In the genomic region with DNA sequence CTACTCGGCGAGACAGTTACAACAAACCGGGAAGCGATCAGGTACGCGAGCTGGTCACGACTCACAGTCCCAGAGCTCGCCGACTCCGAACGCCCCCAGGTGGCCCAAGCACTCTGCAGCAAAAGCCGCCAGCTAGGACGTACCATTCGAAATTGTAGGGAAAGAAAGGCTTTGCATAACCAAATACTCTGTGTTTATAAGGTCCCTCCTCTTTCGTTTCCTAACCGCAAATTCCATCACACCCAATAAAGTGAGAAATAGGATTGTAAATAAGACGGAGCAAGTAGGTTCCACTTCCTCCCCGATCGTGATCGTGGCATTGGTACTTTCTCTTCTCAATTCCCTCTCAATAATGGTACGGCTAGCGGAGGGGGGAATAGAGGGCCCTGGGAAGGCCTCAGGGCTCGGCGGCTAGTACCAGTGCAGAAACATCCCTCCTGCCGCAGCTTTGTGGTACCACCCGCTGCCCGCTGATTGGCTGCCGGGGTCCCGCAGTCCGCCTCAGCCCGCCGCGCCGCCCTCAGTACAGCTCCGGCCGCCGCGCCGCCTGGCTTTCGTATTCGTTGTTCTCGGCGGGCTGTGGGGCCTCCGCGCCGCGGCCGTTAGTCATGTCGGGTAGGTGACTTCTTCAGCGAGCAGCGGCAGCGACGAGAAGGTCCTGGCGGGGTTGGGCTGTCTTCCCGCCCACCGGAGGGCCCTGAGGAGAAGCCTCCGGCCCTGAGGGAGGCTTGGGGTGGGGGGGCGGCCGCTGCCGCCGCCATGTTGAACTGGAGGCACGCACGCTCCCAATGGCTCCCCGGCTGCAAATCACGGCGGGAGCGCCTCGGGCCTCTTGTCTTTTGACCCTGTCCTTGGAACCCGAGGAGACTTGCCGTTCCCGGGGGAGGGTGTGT, we compare ENCODE assay signal across 1 cellular context.
TF ChIP-seq lines count a peak whose summit lies in the region.

Gene TAF15, plus strand, starts transcription at position 523 of the 893 bp plus-strand sequence. Its CDS starts 86 bp downstream, at position 609.

TF ChIP-seq in HEK293, 187 proteins besides CTCF, POLR2A, EP300 and RAD21 (continued from another document and continues in another):
- TF ChIP-seq PATZ1 (tag by site-specific recombination; IDR thresholded peaks at IDR 0.05) (peak; percentile 83), SP7 (tag by site-specific recombination; IDR thresholded peaks at IDR 0.05) (peak; percentile 91), ZIC2 (tag by site-specific recombination; IDR thresholded peaks at IDR 0.05) (0 out of 2 replicates have a peak, but pooled peaks have one; percentile 3), ZNF146 (tag by site-specific recombination; IDR thresholded peaks at IDR 0.05) (no peak), SP2 (tag by site-specific recombination; IDR thresholded peaks at IDR 0.05) (peak; percentile 85), ZBTB17 (tag by site-specific recombination; IDR thresholded peaks at IDR 0.05) (peak; percentile 96), ZNF302 (tag by site-specific recombination; IDR thresholded peaks at IDR 0.05; ENCODE audit: low read depth) (no peak), OVOL3 (tag by site-specific recombination; IDR thresholded peaks at IDR 0.05) (peak; percentile 64), ZBTB7A (tag by site-specific recombination; IDR thresholded peaks at IDR 0.05; ENCODE audit: low read depth) (peak; percentile 51; the same call in 1 of the 2 replicates), SP3 (tag by site-specific recombination; IDR thresholded peaks at IDR 0.05) (peak; percentile 69), ZBTB20 (tag by site-specific recombination; IDR thresholded peaks at IDR 0.05) (peak; percentile 55; the same call in 1 of the 2 replicates), MZF1 (tag by site-specific recombination; IDR thresholded peaks at IDR 0.05; ENCODE audit: borderline replicate concordance) (no peak), ZNF2 (tag by site-specific recombination; IDR thresholded peaks at IDR 0.05) (peak; percentile 81), TCF7L2 (IDR thresholded peaks at IDR 0.05; ENCODE audit: borderline replicate concordance, low read depth, low read length) (no peak; the same call in none of the 2 replicates), ZNF473 (tag by site-specific recombination; IDR thresholded peaks at IDR 0.05) (no peak), KLF8 (tag by site-specific recombination; IDR thresholded peaks at IDR 0.05) (peak; percentile 62), PRDM1 (tag by site-specific recombination; IDR thresholded peaks at IDR 0.05) (peak; percentile 92), ZSCAN30 (tag by site-specific recombination; IDR thresholded peaks at IDR 0.05) (peak; percentile 74), YY1 (tag by site-specific recombination; IDR thresholded peaks at IDR 0.05) (peak; percentile 96), KLF17 (tag by site-specific recombination; IDR thresholded peaks at IDR 0.05) (peak; percentile 73; the same call in 1 of the 2 replicates), INSM2 (tag by site-specific recombination; IDR thresholded peaks at IDR 0.05) (peak; percentile 98), SCRT1 (tag by site-specific recombination; IDR thresholded peaks at IDR 0.05; ENCODE audit: borderline replicate concordance) (no peak), REPIN1 (tag by site-specific recombination; IDR thresholded peaks at IDR 0.05; ENCODE audit: low read depth) (peak; percentile 26; the same call in 1 of the 2 replicates), ZNF837 (tag by site-specific recombination; IDR thresholded peaks at IDR 0.05) (no peak), ZBTB8A (tag by site-specific recombination; IDR thresholded peaks at IDR 0.05) (peak; percentile 85), ZNF629 (tag by site-specific recombination; IDR thresholded peaks at IDR 0.05) (peak; percentile 80), ZNF121 (tag by site-specific recombination; IDR thresholded peaks at IDR 0.05) (0 out of 2 replicates have a peak, but pooled peaks have one; percentile 8), ZNF514 (tag by site-specific recombination; IDR thresholded peaks at IDR 0.05) (no peak), GLIS2 (tag by site-specific recombination; IDR thresholded peaks at IDR 0.05) (peak; percentile 52; the same call in 1 of the 2 replicates), MYNN (tag by site-specific recombination; IDR thresholded peaks at IDR 0.05; ENCODE audit: borderline replicate concordance) (peak; percentile 79; the same call in 1 of the 2 replicates), ZNF138 (tag by site-specific recombination; IDR thresholded peaks at IDR 0.05; ENCODE audit: borderline replicate concordance) (no peak), MEIS1 (CRISPR knock-in tag; IDR thresholded peaks at IDR 0.05; ENCODE audit: borderline replicate concordance) (no peak), ZFP37 (tag by site-specific recombination; IDR thresholded peaks at IDR 0.05) (peak; percentile 90), ZNF660 (tag by site-specific recombination; IDR thresholded peaks at IDR 0.05) (peak; percentile 45), KLF10 (tag by site-specific recombination; IDR thresholded peaks at IDR 0.05) (0 out of 2 replicates have a peak, but pooled peaks have one; percentile 45), ZNF76 (tag by site-specific recombination; IDR thresholded peaks at IDR 0.05; ENCODE audit: borderline replicate concordance, low read depth) (peak; percentile 84), YY2 (tag by site-specific recombination; IDR thresholded peaks at IDR 0.05) (peak; percentile 87), BCL11A (tag by site-specific recombination; IDR thresholded peaks at IDR 0.05; ENCODE audit: low read depth) (no peak), ZNF610 (tag by site-specific recombination; IDR thresholded peaks at IDR 0.05; ENCODE audit: borderline replicate concordance) (peak; percentile 70; the same call in 1 of the 2 replicates), ZNF501 (tag by site-specific recombination; IDR thresholded peaks at IDR 0.05) (peak; percentile 96), ZNF211 (tag by site-specific recombination; IDR thresholded peaks at IDR 0.05; ENCODE audit: low read depth) (no peak), KLF16 (tag by site-specific recombination; IDR thresholded peaks at IDR 0.05) (peak; percentile 65), KLF1 (tag by site-specific recombination; IDR thresholded peaks at IDR 0.05) (peak; percentile 48)
- TF ChIP-seq, protein P1, sequence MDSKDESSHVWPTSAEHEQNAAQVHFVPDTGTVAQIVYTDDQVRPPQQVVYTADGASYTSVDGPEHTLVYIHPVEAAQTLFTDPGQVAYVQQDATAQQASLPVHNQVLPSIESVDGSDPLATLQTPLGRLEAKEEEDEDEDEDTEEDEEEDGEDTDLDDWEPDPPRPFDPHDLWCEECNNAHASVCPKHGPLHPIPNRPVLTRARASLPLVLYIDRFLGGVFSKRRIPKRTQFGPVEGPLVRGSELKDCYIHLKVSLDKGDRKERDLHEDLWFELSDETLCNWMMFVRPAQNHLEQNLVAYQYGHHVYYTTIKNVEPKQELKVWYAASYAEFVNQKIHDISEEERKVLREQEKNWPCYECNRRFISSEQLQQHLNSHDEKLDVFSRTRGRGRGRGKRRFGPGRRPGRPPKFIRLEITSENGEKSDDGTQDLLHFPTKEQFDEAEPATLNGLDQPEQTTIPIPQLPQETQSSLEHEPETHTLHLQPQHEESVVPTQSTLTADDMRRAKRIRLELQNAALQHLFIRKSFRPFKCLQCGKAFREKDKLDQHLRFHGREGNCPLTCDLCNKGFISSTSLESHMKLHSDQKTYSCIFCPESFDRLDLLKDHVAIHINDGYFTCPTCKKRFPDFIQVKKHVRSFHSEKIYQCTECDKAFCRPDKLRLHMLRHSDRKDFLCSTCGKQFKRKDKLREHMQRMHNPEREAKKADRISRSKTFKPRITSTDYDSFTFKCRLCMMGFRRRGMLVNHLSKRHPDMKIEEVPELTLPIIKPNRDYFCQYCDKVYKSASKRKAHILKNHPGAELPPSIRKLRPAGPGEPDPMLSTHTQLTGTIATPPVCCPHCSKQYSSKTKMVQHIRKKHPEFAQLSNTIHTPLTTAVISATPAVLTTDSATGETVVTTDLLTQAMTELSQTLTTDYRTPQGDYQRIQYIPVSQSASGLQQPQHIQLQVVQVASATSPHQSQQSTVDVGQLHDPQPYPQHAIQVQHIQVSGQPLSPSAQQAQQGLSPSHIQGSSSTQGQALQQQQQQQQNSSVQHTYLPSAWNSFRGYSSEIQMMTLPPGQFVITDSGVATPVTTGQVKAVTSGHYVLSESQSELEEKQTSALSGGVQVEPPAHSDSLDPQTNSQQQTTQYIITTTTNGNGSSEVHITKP (tag by site-specific recombination; IDR thresholded peaks at IDR 0.05): peak; percentile 100
- TF ChIP-seq, protein P2, sequence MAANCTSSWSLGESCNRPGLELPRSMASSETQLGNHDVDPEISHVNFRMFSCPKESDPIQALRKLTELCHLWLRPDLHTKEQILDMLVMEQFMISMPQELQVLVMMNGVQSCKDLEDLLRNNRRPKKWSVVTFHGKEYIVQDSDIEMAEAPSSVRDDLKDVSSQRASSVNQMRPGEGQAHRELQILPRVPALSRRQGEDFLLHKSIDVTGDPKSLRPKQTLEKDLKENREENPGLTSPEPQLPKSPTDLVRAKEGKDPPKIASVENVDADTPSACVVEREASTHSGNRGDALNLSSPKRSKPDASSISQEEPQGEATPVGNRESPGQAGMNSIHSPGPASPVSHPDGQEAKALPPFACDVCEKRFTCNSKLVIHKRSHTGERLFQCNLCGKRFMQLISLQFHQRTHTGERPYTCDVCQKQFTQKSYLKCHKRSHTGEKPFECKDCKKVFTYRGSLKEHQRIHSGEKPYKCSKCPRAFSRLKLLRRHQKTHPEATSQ (tag by site-specific recombination; IDR thresholded peaks at IDR 0.05): peak; percentile 74
- TF ChIP-seq, protein P3, sequence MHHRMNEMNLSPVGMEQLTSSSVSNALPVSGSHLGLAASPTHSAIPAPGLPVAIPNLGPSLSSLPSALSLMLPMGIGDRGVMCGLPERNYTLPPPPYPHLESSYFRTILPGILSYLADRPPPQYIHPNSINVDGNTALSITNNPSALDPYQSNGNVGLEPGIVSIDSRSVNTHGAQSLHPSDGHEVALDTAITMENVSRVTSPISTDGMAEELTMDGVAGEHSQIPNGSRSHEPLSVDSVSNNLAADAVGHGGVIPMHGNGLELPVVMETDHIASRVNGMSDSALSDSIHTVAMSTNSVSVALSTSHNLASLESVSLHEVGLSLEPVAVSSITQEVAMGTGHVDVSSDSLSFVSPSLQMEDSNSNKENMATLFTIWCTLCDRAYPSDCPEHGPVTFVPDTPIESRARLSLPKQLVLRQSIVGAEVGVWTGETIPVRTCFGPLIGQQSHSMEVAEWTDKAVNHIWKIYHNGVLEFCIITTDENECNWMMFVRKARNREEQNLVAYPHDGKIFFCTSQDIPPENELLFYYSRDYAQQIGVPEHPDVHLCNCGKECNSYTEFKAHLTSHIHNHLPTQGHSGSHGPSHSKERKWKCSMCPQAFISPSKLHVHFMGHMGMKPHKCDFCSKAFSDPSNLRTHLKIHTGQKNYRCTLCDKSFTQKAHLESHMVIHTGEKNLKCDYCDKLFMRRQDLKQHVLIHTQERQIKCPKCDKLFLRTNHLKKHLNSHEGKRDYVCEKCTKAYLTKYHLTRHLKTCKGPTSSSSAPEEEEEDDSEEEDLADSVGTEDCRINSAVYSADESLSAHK (tag by site-specific recombination; IDR thresholded peaks at IDR 0.05): peak; percentile 60; the same call in 1 of the 2 replicates
- TF ChIP-seq, protein P4, sequence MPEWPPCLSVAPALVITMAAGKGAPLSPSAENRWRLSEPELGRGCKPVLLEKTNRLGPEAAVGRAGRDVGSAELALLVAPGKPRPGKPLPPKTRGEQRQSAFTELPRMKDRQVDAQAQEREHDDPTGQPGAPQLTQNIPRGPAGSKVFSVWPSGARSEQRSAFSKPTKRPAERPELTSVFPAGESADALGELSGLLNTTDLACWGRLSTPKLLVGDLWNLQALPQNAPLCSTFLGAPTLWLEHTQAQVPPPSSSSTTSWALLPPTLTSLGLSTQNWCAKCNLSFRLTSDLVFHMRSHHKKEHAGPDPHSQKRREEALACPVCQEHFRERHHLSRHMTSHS (tag by site-specific recombination; IDR thresholded peaks at IDR 0.05): no peak
- TF ChIP-seq, protein P5, sequence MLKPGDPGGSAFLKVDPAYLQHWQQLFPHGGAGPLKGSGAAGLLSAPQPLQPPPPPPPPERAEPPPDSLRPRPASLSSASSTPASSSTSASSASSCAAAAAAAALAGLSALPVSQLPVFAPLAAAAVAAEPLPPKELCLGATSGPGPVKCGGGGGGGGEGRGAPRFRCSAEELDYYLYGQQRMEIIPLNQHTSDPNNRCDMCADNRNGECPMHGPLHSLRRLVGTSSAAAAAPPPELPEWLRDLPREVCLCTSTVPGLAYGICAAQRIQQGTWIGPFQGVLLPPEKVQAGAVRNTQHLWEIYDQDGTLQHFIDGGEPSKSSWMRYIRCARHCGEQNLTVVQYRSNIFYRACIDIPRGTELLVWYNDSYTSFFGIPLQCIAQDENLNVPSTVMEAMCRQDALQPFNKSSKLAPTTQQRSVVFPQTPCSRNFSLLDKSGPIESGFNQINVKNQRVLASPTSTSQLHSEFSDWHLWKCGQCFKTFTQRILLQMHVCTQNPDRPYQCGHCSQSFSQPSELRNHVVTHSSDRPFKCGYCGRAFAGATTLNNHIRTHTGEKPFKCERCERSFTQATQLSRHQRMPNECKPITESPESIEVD (tag by site-specific recombination; IDR thresholded peaks at IDR 0.05): peak; percentile 88
